ENCODE assay signal across 1 cellular context in the genomic region with DNA sequence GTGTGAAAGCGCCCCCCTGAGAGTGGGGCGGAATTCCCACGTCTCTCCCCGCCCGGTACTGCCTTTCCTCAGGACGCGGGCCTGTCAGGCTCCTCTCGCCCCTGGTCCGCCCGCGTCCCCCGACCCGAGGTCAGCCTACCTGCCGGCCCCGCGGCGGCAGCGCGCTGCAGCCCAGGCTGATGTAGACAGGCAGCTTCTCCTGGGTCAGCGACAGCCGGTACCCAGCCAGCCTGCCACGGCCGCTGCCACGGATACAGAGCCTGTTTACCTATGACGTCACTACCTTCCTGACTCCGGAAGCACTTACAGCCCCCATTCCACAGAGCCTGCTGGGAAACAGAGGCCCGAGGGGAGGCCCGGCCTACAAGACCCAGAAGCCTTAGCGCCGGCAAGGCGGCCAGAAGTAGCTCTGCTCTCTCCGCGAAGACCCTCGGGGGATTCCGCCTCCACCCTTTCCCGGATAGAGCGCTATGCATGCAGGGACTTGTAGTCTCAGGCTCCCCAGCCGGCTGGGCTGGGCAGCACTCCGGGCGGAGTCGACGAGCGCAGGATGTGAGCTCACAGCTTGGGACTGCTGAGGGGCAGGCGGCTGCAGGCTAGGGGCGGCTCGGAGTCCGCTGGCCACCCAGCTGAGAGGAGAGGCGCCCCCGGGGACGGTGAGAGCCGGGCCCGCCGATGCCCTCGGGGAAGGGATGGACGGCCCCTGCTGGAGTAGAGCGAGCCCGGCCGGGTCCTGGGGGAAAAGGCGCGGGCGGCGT.
TF ChIP-seq lines count a peak whose summit lies in the region.

A gene with protein sequence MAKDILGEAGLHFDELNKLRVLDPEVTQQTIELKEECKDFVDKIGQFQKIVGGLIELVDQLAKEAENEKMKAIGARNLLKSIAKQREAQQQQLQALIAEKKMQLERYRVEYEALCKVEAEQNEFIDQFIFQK (minus strand): TSS at position 272 of the 758 bp plus-strand sequence. CDS start 3,487 bp downstream, outside the sequence.
A gene with protein sequence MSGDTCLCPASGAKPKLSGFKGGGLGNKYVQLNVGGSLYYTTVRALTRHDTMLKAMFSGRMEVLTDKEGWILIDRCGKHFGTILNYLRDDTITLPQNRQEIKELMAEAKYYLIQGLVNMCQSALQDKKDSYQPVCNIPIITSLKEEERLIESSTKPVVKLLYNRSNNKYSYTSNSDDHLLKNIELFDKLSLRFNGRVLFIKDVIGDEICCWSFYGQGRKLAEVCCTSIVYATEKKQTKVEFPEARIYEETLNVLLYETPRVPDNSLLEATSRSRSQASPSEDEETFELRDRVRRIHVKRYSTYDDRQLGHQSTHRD (plus strand): TSS at position 561 of the 758 bp plus-strand sequence. CDS start 3,761 bp downstream, outside the sequence.

TF ChIP-seq in K562, 482 proteins besides CTCF, POLR2A, EP300 and RAD21 (continued from another document and continues in another):
- TF ChIP-seq THAP7 (CRISPR knock-in tag; IDR thresholded peaks at IDR 0.05) (no peak), ZC3H8 (IDR thresholded peaks at IDR 0.05) (no peak), CHD4 (IDR thresholded peaks at IDR 0.05; ENCODE audit: insufficient read depth, insufficient replicate concordance, low read depth, low read length, poor library complexity, severe bottlenecking) (no peak), ZNF778 (CRISPR knock-in tag; IDR thresholded peaks at IDR 0.05) (no peak), GATAD2A (IDR thresholded peaks at IDR 0.05) (no peak), CXXC5 (CRISPR knock-in tag; IDR thresholded peaks at IDR 0.05) (peak; percentile 74), ZEB2 (IDR thresholded peaks at IDR 0.05) (no peak), SRSF9 (IDR thresholded peaks at IDR 0.05; ENCODE audit: borderline replicate concordance, low read depth, low read length) (no peak), NR2C1 (IDR thresholded peaks at IDR 0.05) (peak; percentile 100), NR2C1 (tag; IDR thresholded peaks at IDR 0.05) (peak; percentile 100), ZNF197 (CRISPR knock-in tag; IDR thresholded peaks at IDR 0.05; ENCODE audit: low read depth) (peak; percentile 75), POLR3G (IDR thresholded peaks at IDR 0.05; ENCODE audit: extremely low read depth, insufficient read length, insufficient replicate concordance) (no peak), FOXM1 (IDR thresholded peaks at IDR 0.05; ENCODE audit: low read depth) (no peak), FOXM1 (CRISPR knock-in tag; IDR thresholded peaks at IDR 0.05; ENCODE audit: low read depth) (no peak), MBD1 (CRISPR knock-in tag; IDR thresholded peaks at IDR 0.05) (no peak), NFYB (IDR thresholded peaks at IDR 0.05; ENCODE audit: extremely low read depth, insufficient read length) (no peak), ELF2 (CRISPR knock-in tag; IDR thresholded peaks at IDR 0.05) (no peak), ELK1 (CRISPR knock-in tag; IDR thresholded peaks at IDR 0.05) (no peak), ZBTB40 (IDR thresholded peaks at IDR 0.05) (peak; percentile 98), ZBTB40 (CRISPR knock-in tag; IDR thresholded peaks at IDR 0.05) (no peak), E2F3 (CRISPR knock-in tag; IDR thresholded peaks at IDR 0.05) (peak; percentile 78; the same call in 1 of the 2 replicates), HMGN3 (IDR thresholded peaks at IDR 0.05; ENCODE audit: borderline replicate concordance, extremely low read depth, insufficient read length, low read depth, low read length) (peak; percentile 59), ZNF584 (CRISPR knock-in tag; IDR thresholded peaks at IDR 0.05; ENCODE audit: low read depth) (peak; percentile 80)
- TF ChIP-seq, protein P1, sequence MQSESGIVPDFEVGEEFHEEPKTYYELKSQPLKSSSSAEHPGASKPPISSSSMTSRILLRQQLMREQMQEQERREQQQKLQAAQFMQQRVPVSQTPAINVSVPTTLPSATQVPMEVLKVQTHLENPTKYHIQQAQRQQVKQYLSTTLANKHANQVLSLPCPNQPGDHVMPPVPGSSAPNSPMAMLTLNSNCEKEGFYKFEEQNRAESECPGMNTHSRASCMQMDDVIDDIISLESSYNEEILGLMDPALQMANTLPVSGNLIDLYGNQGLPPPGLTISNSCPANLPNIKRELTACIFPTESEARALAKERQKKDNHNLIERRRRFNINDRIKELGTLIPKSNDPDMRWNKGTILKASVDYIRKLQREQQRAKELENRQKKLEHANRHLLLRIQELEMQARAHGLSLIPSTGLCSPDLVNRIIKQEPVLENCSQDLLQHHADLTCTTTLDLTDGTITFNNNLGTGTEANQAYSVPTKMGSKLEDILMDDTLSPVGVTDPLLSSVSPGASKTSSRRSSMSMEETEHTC (IDR thresholded peaks at IDR 0.05) = no peak
- TF ChIP-seq, protein P2, sequence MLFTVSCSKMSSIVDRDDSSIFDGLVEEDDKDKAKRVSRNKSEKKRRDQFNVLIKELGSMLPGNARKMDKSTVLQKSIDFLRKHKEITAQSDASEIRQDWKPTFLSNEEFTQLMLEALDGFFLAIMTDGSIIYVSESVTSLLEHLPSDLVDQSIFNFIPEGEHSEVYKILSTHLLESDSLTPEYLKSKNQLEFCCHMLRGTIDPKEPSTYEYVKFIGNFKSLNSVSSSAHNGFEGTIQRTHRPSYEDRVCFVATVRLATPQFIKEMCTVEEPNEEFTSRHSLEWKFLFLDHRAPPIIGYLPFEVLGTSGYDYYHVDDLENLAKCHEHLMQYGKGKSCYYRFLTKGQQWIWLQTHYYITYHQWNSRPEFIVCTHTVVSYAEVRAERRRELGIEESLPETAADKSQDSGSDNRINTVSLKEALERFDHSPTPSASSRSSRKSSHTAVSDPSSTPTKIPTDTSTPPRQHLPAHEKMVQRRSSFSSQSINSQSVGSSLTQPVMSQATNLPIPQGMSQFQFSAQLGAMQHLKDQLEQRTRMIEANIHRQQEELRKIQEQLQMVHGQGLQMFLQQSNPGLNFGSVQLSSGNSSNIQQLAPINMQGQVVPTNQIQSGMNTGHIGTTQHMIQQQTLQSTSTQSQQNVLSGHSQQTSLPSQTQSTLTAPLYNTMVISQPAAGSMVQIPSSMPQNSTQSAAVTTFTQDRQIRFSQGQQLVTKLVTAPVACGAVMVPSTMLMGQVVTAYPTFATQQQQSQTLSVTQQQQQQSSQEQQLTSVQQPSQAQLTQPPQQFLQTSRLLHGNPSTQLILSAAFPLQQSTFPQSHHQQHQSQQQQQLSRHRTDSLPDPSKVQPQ (CRISPR knock-in tag; IDR thresholded peaks at IDR 0.05; ENCODE audit: borderline replicate concordance) = no peak
- TF ChIP-seq, protein P3, sequence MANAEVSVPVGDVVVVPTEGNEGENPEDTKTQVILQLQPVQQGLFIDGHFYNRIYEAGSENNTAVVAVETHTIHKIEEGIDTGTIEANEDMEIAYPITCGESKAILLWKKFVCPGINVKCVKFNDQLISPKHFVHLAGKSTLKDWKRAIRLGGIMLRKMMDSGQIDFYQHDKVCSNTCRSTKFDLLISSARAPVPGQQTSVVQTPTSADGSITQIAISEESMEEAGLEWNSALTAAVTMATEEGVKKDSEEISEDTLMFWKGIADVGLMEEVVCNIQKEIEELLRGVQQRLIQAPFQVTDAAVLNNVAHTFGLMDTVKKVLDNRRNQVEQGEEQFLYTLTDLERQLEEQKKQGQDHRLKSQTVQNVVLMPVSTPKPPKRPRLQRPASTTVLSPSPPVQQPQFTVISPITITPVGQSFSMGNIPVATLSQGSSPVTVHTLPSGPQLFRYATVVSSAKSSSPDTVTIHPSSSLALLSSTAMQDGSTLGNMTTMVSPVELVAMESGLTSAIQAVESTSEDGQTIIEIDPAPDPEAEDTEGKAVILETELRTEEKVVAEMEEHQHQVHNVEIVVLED (CRISPR knock-in tag; IDR thresholded peaks at IDR 0.05) = 0 out of 2 replicates have a peak, but pooled peaks have one; percentile 75
- TF ChIP-seq, protein P4, sequence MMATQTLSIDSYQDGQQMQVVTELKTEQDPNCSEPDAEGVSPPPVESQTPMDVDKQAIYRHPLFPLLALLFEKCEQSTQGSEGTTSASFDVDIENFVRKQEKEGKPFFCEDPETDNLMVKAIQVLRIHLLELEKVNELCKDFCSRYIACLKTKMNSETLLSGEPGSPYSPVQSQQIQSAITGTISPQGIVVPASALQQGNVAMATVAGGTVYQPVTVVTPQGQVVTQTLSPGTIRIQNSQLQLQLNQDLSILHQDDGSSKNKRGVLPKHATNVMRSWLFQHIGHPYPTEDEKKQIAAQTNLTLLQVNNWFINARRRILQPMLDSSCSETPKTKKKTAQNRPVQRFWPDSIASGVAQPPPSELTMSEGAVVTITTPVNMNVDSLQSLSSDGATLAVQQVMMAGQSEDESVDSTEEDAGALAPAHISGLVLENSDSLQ (IDR thresholded peaks at IDR 0.05) = peak; percentile 19; the same call in 1 of the 2 replicates
